8 cellular contexts compared by ENCODE assay signal in the genomic region with DNA sequence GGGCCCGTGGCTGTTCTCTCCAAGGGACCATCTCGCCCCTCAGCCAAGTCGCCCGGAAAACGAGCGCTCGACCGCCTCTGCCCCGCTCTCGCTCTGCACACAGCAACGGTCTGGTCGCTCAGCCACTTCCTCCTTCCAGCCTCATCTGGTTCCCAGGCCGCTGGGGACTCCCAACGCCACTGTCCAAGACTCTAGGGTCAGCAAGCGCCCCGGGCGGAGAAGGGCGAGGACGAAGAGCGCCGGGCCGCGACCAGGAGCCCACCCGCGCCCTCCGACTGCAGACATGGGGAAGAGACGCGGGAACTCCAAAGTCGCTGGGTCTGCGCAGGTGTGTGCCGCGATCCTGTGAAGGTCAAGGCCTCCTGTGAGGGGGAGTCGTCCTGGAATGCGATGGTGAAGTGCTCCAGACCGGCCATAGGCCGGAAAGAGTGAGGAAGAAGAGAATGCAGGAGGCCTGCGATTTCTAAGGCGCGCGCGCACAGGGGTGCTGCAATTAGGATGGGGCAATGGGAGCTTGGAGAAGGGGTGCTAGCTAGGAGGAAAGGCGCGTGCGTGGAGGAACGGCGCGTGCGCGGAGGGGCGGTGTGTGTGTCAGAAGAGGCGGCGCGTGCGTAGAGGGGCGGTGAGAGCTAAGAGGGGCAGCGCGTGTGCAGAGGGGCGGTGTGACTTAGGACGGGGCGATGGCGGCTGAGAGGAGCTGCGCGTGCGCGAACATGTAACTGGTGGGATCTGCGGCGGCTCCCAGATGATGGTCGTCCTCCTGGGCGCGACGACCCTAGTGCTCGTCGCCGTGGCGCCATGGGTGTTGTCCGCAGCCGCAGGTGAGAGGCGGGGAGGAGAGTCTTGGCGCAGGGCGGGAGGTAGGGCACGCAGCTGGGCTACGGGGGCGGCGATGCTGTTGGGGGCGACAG. TPM values are rescaled to one million over a fixed set of nuclear protein-coding genes. Genes with fewer than 3 reads are reported as not detected.
DNase-seq lines count a peak whose midpoint lies in the region; ATAC-seq, FAIRE-seq and TF ChIP-seq lines count a peak whose summit lies in the region.

IFNAR1 (plus strand) TSS at position 660 of the 911 bp plus-strand sequence; CDS start at position 746, 86 bp downstream.

- peak within 1 kb of the TSS; percentile 85 to 91 for H3K9ac ChIP-seq in kidney (ENCODE audit: low read length in 2 of 2)

- intact Hi-C loops in kidney (cut with DNase I), result no loop called here

- peak within 1 kb of the TSS; percentile 98 for H3K27ac ChIP-seq in kidney (ENCODE audit: low read depth in 2 of 2, low read length in 2 of 2)

- peaks cover 4 to 6% of the 10 kb centered on the region in 2 donors for H3K4me1 ChIP-seq in kidney (ENCODE audit: control insufficient read depth in 1 of 2, insufficient read depth in 1 of 2, low read depth in 1 of 2, low read length in 2 of 2)

- peak within 1 kb of the TSS; percentile 83 to 88 for H3K4me3 ChIP-seq in kidney (ENCODE audit: low read length in 2 of 2)

- peak; percentile 90 for ATAC-seq in GM19043 (IDR thresholded peaks at IDR 0.05; ENCODE audit: low read depth, unreplicated experiment)
- ATAC-seq in HG03354 (IDR thresholded peaks at IDR 0.05; ENCODE audit: poor library complexity, severe bottlenecking, unreplicated experiment), result peak; percentile 88
- peak; percentile 91 to 92 for ATAC-seq in activated CD4-positive, CD25-positive, alpha-beta regulatory T cell treated with anti-CD3 and anti-CD28 coated beads, Interleukin-2, amount 50 U/mL, for 24 hours

- peak; percentile 100 for DNase-seq in AG20443 (ENCODE audit: low spot score)
- DNase-seq in NCI-H446 (lab: John Stamatoyannopoulos, UW), result peak; percentile 99
- DNase-seq in cerebellar nuclear complex (lab: John Stamatoyannopoulos, UW), result peak; percentile 54 to 83
- DNase-seq in kidney, result peak; percentile 100
- DNase-seq in stimulated activated CD4-positive, alpha-beta T cell treated with anti-CD3 and anti-CD28 coated beads, Interleukin-15, amount 100 ng/mL, for 24 hours, result peak; percentile 100

- H3K9me3 ChIP-seq in kidney (ENCODE audit: control insufficient read depth in 1 of 2, low read length in 2 of 2), result no peaks in the 10 kb centered on the region

- H3K36me3 ChIP-seq in kidney (ENCODE audit: control insufficient read depth in 1 of 2, insufficient read depth in 2 of 2, low read length in 2 of 2), result no peaks in the 10 kb centered on the region

- no peak for FAIRE-seq in kidney (lab: Jason Lieb, UNC)

- no peak for TF ChIP-seq CTCF in kidney (IDR thresholded peaks at IDR 0.05; ENCODE audit: borderline replicate concordance, extremely low read depth, insufficient read depth)

RNA-seq across cellular contexts. Expression of gene IFNAR1, which starts in this region (rescaled TPM):
- 60.9 TPM for total RNA-seq in kidney
- polyA plus RNA-seq in kidney (ENCODE audit: insufficient read depth, low read depth, low replicate concordance), result 15.9 TPM

Comparison
In these comparisons a context has a peak if more than half of its experiments do, and no peak if none do; other contexts are left out.
1. Peak in every context shown above with its lines: DNase-seq, ATAC-seq, H3K4me3 ChIP-seq and H3K27ac ChIP-seq.